14 cellular contexts compared by ENCODE assay signal in genomic region chr9:126683698-126684044, GRCh38.
DNase-seq lines count a peak whose midpoint lies in the region; ATAC-seq and TF ChIP-seq lines count a peak whose summit lies in the region.
"Had no signal": no experiment of that assay in that cellular context is flagged by ENCODE, and none has a peak within 500 bp of the region (broad histone marks: within the 10 kb centered on the region; RNA-seq: fewer than 3 reads in every experiment).

No MANE protein-coding gene starts in this region.

- H3K27me3 Mint-ChIP-seq in CD8-positive, alpha-beta T cell (ENCODE audit: low read depth), result peaks cover 71% of the 10 kb centered on the region
- peaks cover 73% of the 10 kb centered on the region for H3K27me3 Mint-ChIP-seq in T-helper 17 cell
- H3K27me3 Mint-ChIP-seq in glutamatergic neuron (ENCODE audit: unreplicated experiment), result peaks cover 36% of the 10 kb centered on the region
- H3K27me3 Mint-ChIP-seq in neural progenitor cell (ENCODE audit: insufficient read depth, low read depth), result peaks cover 51% of the 10 kb centered on the region

- POLR2A ChIA-PET in CD8-positive, alpha-beta T cell (lab: Charles Lee), result no interaction called here

- H3K27me3 ChIP-seq in CD8-positive, alpha-beta T cell (ENCODE audit: insufficient read depth, low read length), result peaks cover 21% of the 10 kb centered on the region
- H3K27me3 ChIP-seq in neural progenitor cell, result peaks cover 100% of the 10 kb centered on the region
- H3K27me3 ChIP-seq in mammary epithelial cell (ENCODE audit: insufficient read depth, low read length), result no peaks in the 10 kb centered on the region

- H3K4me3 ChIP-seq in CD8-positive, alpha-beta T cell (ENCODE audit: low read depth, low read length), result no peak overlapping the region
- H3K4me3 ChIP-seq in neural progenitor cell, result no peak overlapping the region
- no peak overlapping the region for H3K4me3 ChIP-seq in mammary epithelial cell (replicated peaks in 1 of 3; ENCODE audit: insufficient read depth in 1 of 3, low read depth in 2 of 3, low read length in 3 of 3)

- H3K4me3 Mint-ChIP-seq in CD8-positive, alpha-beta T cell, result peak overlapping the region; percentile 37
- H3K4me3 Mint-ChIP-seq in T-helper 17 cell (peak overlapping the region; percentile 3), glutamatergic neuron (ENCODE audit: unreplicated experiment) (peak overlapping the region; percentile 19), neural progenitor cell (peak overlapping the region; percentile 69)

- no peak for TF ChIP-seq CTCF in CD8-positive, alpha-beta T cell (IDR thresholded peaks at IDR 0.05)
- TF ChIP-seq CTCF in glutamatergic neuron (IDR thresholded peaks at IDR 0.05; ENCODE audit: partially characterized antibody, unreplicated experiment) (no peak), neural progenitor cell (IDR thresholded peaks at IDR 0.05) (no peak), mammary epithelial cell (conservative IDR thresholded peaks at IDR 0.05 in 1 of 2, IDR thresholded peaks at IDR 0.05 in 1 of 2; ENCODE audit: extremely low read depth in 1 of 2, insufficient read depth in 1 of 2, low read depth in 1 of 2, low read length in 2 of 2) (no peak)

- H2AFZ ChIP-seq in neural progenitor cell (replicated peaks), result no peak overlapping the region
- no peak overlapping the region for H2AFZ ChIP-seq in mammary epithelial cell (ENCODE audit: low read depth, low read length)

- ATAC-seq in CD8-positive, alpha-beta T cell, result no peak
- ATAC-seq in T-helper 17 cell (no peak), GM18511 (IDR thresholded peaks at IDR 0.05; ENCODE audit: unreplicated experiment) (no peak)

- H3K4me2 ChIP-seq in neural progenitor cell (peak overlapping the region; percentile 70), mammary epithelial cell (ENCODE audit: insufficient read depth, low read depth, low read length) (no peak overlapping the region)

- peaks cover 2% of the 10 kb centered on the region for H3K4me1 Mint-ChIP-seq in CD8-positive, alpha-beta T cell (ENCODE audit: low read depth)
- H3K4me1 Mint-ChIP-seq in T-helper 17 cell (peaks cover 15% of the 10 kb centered on the region), glutamatergic neuron (ENCODE audit: low read depth, unreplicated experiment) (no peaks in the 10 kb centered on the region), neural progenitor cell (peaks cover 35% of the 10 kb centered on the region)

- BruUV-seq in mammary epithelial cell (replicated peaks; lab: Mats Ljungman, UMichigan), result no TSS peak

- intact Hi-C loops in CD8-positive, alpha-beta T cell (cut with DNase I, micrococcal nuclease), result no loop called here
- intact Hi-C loops in mammary epithelial cell (cut with micrococcal nuclease), result no loop called here

- DNase-seq in CD8-positive, alpha-beta T cell, result no peak
- DNase-seq in T-helper 17 cell (no peak), glutamatergic neuron (no peak), neural progenitor cell (ENCODE audit: low spot score) (no peak), HuH-7 (ENCODE audit: low spot score) (no peak), mammary epithelial cell (no peak)
- DNase-seq: Karpas-422, NCI-H1105 treated with DMSO at 0.1 percent for 48 hours, NCI-H1930, NCI-H524, Peyer's patch, SHP77 had no signal

- H3K9ac ChIP-seq in neural progenitor cell (no peak overlapping the region), mammary epithelial cell (ENCODE audit: insufficient read depth, low read length) (no peak overlapping the region)

- CTCF ChIA-PET in CD8-positive, alpha-beta T cell (lab: Charles Lee), result no interaction called here
- CTCF ChIA-PET in mammary epithelial cell (lab: Charles Lee; ENCODE audit: low non-redundant PET), result no interaction called here

- H3K79me2 ChIP-seq in neural progenitor cell (ENCODE audit: low read depth) (no peaks in the 10 kb centered on the region), mammary epithelial cell (ENCODE audit: insufficient read depth, low read length) (peaks cover 11% of the 10 kb centered on the region)

- in situ Hi-C loops in mammary epithelial cell (cut with MboI; ENCODE audit: low sequenced_read_pairs in 2 of 2), result no loop called here

- dilution Hi-C loops in mammary epithelial cell (cut with HindIII; ENCODE audit: low sequenced_read_pairs), result no loop called here

- H3K9me3 ChIP-seq in CD8-positive, alpha-beta T cell (ENCODE audit: low read length), result no peaks in the 10 kb centered on the region
- H3K9me3 ChIP-seq in T-helper 17 cell (ENCODE audit: control insufficient read depth, low read length, poor library complexity, severe bottlenecking), result no peaks in the 10 kb centered on the region
- no peaks in the 10 kb centered on the region for H3K9me3 ChIP-seq in neural progenitor cell (ENCODE audit: low read depth)
- no peaks in the 10 kb centered on the region for H3K9me3 ChIP-seq in mammary epithelial cell (replicated peaks; ENCODE audit: insufficient read depth, low read length)
- H3K9me3 ChIP-seq: BLaER1 treated with 17β-estradiol and CSF1 and Interleukin-3, amounts not matched to agents 10 nM and 100 nM; Peyer's patch had no signal

- no peak overlapping the region for H3K27ac Mint-ChIP-seq in CD8-positive, alpha-beta T cell
- H3K27ac Mint-ChIP-seq in T-helper 17 cell (no peak overlapping the region), glutamatergic neuron (ENCODE audit: unreplicated experiment) (no peak overlapping the region), neural progenitor cell (no peak overlapping the region)

- peaks cover 75% of the 10 kb centered on the region for H4K20me1 ChIP-seq in neural progenitor cell (ENCODE audit: low read depth)
- H4K20me1 ChIP-seq in mammary epithelial cell (ENCODE audit: insufficient read depth, low read length), result no peaks in the 10 kb centered on the region

- H3K36me3 ChIP-seq in CD8-positive, alpha-beta T cell (ENCODE audit: insufficient read depth, low read length), result no peaks in the 10 kb centered on the region
- H3K36me3 ChIP-seq in neural progenitor cell (no peaks in the 10 kb centered on the region), mammary epithelial cell (ENCODE audit: insufficient read depth, low read length) (no peaks in the 10 kb centered on the region)
- H3K36me3 ChIP-seq: BLaER1 treated with 17β-estradiol and CSF1 and Interleukin-3, amounts not matched to agents 10 nM and 100 nM; Peyer's patch had no signal

- no peaks in the 10 kb centered on the region for H3K9me3 Mint-ChIP-seq in CD8-positive, alpha-beta T cell
- H3K9me3 Mint-ChIP-seq in glutamatergic neuron (ENCODE audit: unreplicated experiment) (peaks cover 7% of the 10 kb centered on the region), neural progenitor cell (no peaks in the 10 kb centered on the region)

- no peak overlapping the region for H3K27ac ChIP-seq in CD8-positive, alpha-beta T cell (ENCODE audit: low read depth, low read length)
- H3K27ac ChIP-seq in neural progenitor cell (no peak overlapping the region), mammary epithelial cell (ENCODE audit: insufficient read depth, low read depth, low read length) (no peak overlapping the region)
- H3K27ac ChIP-seq: BLaER1 treated with 17β-estradiol and CSF1 and Interleukin-3, amounts not matched to agents 10 nM and 100 nM; Peyer's patch had no signal

- 52% methylated on average over 5 of the region's 5 CpGs for WGBS in mammary epithelial cell (ENCODE audit: low coverage, missing lambda C conversion rate)

- no peaks in the 10 kb centered on the region for H3K36me3 Mint-ChIP-seq in CD8-positive, alpha-beta T cell
- H3K36me3 Mint-ChIP-seq in T-helper 17 cell (ENCODE audit: low read depth) (peaks cover 16% of the 10 kb centered on the region), glutamatergic neuron (ENCODE audit: unreplicated experiment) (peaks cover 12% of the 10 kb centered on the region), neural progenitor cell (peaks cover 1% of the 10 kb centered on the region)

- H3K4me1 ChIP-seq in CD8-positive, alpha-beta T cell (ENCODE audit: insufficient read depth, low read length), result no peaks in the 10 kb centered on the region
- H3K4me1 ChIP-seq in neural progenitor cell (no peaks in the 10 kb centered on the region), mammary epithelial cell (ENCODE audit: insufficient read depth, low read length) (peaks cover 30% of the 10 kb centered on the region)

- H3F3A ChIP-seq in neural progenitor cell (ENCODE audit: low read depth), result peaks cover 8% of the 10 kb centered on the region

Comparison
In these comparisons a context has a peak if more than half of its experiments do, and no peak if none do; other contexts are left out.
1. H3K4me3 Mint-ChIP-seq: peak in every context shown above with its lines; median percentile 69 in neural progenitor cell; 37 in CD8-positive, alpha-beta T cell; 19 in glutamatergic neuron; 3 in T-helper 17 cell.